Comparison of ENCODE assay signal across 15 cellular contexts in genomic region chr4:172011196-172011595, GRCh38.
"Had no signal": no experiment of that assay in that cellular context is flagged by ENCODE, and none has a peak within 500 bp of the region (broad histone marks: within the 10 kb centered on the region; RNA-seq: fewer than 3 reads in every experiment).

No MANE protein-coding gene starts in this region.

- H3K9me3 ChIP-seq: tibial nerve had no signal

- ATAC-seq: foreskin keratinocyte; heart left ventricle; left ventricle myocardium superior; sciatic nerve; stimulated activated naive B cell treated with anti-CD40 and anti-IgM and Interleukin-4, amounts not matched to agents 10 μg/mL and 1 μg/mL and 100 μg/mL, for 72 hours had no signal

- H3K4me1 Mint-ChIP-seq: nephron progenitor cell; stimulated activated naive B cell treated with anti-CD40 and anti-IgM and Interleukin-4, amounts not matched to agents 10 μg/mL and 1 μg/mL and 100 μg/mL, for 72 hours had no signal

- H3K9me3 Mint-ChIP-seq: nephron progenitor cell had no signal

- H3K27me3 Mint-ChIP-seq: activated CD4-positive, alpha-beta memory T cell treated with anti-CD3 and anti-CD28 coated beads for 36 hours had no signal

- H3K27ac ChIP-seq: foreskin keratinocyte, heart left ventricle, tibial nerve had no signal

- H3K4me3 ChIP-seq: heart left ventricle, tibial nerve had no signal

- DNase-seq: activated CD4-positive, alpha-beta memory T cell treated with anti-CD3 and anti-CD28 coated beads for 36 hours; activated CD4-positive, alpha-beta T cell treated with anti-CD3 and anti-CD28 coated beads for 1 hour; activated gamma-delta T cell; activated T-cell treated with anti-CD3 and anti-CD28 coated beads, Interleukin-2, amount 50 U/mL, for 48 hours; aorta; foreskin keratinocyte; heart left ventricle; left ventricle myocardium superior; mesenchymal stem cell; nephron progenitor cell; stimulated activated CD4-positive, alpha-beta T cell treated with anti-CD3 and anti-CD28 coated beads, Interleukin-2, amount 100 ng/mL, for 24 hours; stimulated activated naive B cell treated with anti-CD40 and anti-IgM and Interleukin-4, amounts not matched to agents 10 μg/mL and 1 μg/mL and 100 μg/mL, for 72 hours; T-helper 2 cell had no signal

- H3K27ac Mint-ChIP-seq: activated CD4-positive, alpha-beta memory T cell treated with anti-CD3 and anti-CD28 coated beads for 36 hours; nephron progenitor cell; stimulated activated naive B cell treated with anti-CD40 and anti-IgM and Interleukin-4, amounts not matched to agents 10 μg/mL and 1 μg/mL and 100 μg/mL, for 72 hours had no signal

- H3K36me3 Mint-ChIP-seq: activated CD4-positive, alpha-beta memory T cell treated with anti-CD3 and anti-CD28 coated beads for 36 hours; stimulated activated naive B cell treated with anti-CD40 and anti-IgM and Interleukin-4, amounts not matched to agents 10 μg/mL and 1 μg/mL and 100 μg/mL, for 72 hours had no signal

- H3K4me1 ChIP-seq: foreskin keratinocyte, heart left ventricle, tibial nerve had no signal

- H3K27me3 ChIP-seq: foreskin keratinocyte, heart left ventricle, tibial nerve had no signal

- H3K36me3 ChIP-seq: heart left ventricle, tibial nerve had no signal

- H3K4me3 Mint-ChIP-seq: activated CD4-positive, alpha-beta memory T cell treated with anti-CD3 and anti-CD28 coated beads for 36 hours; nephron progenitor cell; stimulated activated naive B cell treated with anti-CD40 and anti-IgM and Interleukin-4, amounts not matched to agents 10 μg/mL and 1 μg/mL and 100 μg/mL, for 72 hours had no signal
